Comparison of ENCODE assay signal across 11 cellular contexts in the genomic region with DNA sequence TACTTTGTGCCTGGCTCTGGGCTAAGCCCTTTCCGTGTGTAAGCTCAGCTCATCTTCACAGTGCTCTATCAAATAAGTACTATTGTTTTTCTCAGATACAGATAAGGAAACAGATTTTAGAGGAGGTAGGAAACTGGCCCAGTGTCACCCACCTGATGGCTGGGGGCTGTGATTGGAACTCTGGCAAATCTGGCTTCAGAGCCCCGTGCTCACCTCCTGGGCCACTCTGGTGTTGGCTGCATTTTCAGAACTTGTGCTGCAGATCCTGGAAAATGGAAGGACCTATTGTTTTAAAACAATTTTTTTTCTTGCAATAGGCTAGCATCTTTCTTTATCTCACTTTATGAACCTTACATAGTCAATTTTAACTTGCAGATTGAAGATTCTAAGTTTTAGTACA. TPM values are rescaled to one million over a fixed set of nuclear protein-coding genes. Genes with fewer than 3 reads are reported as not detected.
A peak's percentile ranks its signal among the peaks of the same experiment; 100 is the strongest.
DNase-seq lines count a peak whose midpoint lies in the region; ATAC-seq and TF ChIP-seq lines count a peak whose summit lies in the region.
"Had no signal": no experiment of that assay in that cellular context is flagged by ENCODE, and none has a peak within 500 bp of the region (broad histone marks: within the 10 kb centered on the region; RNA-seq: fewer than 3 reads in every experiment).

No MANE protein-coding gene starts in this region.

- DNase-seq in T-helper 1 cell (no peak), adipocyte (ENCODE audit: low read depth) (no peak), nephron progenitor cell (no peak), putamen (ENCODE audit: low spot score) (no peak), cerebellar nuclear complex (lab: John Stamatoyannopoulos, UW) (no peak)
- DNase-seq: MM.1S, RPMI8226 had no signal

- H3K36me3 ChIP-seq in HUES64 (ENCODE audit: insufficient read depth, low read length) (peaks cover 19% of the 10 kb centered on the region), adipocyte (ENCODE audit: control insufficient read depth, insufficient read depth, low read length, severe bottlenecking) (peaks cover 15% of the 10 kb centered on the region)

- WGBS in HUES64: 38% methylated on average over 1 of the region's 2 CpGs

- H3K36me3 Mint-ChIP-seq in T-helper 1 cell treated with Interleukin-12 subunit alpha and Interleukin-12 subunit beta and Interleukin-4 antibody, amounts not matched to agents 30 μg/mL and 1 μg/mL, for 36 hours (ENCODE audit: low read depth): peaks cover 32% of the 10 kb centered on the region
- H3K36me3 Mint-ChIP-seq in nephron progenitor cell (ENCODE audit: low read depth): peaks cover 7% of the 10 kb centered on the region

- H3K27me3 Mint-ChIP-seq in T-helper 1 cell treated with Interleukin-12 subunit alpha and Interleukin-12 subunit beta and Interleukin-4 antibody, amounts not matched to agents 30 μg/mL and 1 μg/mL, for 36 hours (ENCODE audit: low read depth): no peaks in the 10 kb centered on the region
- H3K27me3 Mint-ChIP-seq in nephron progenitor cell (ENCODE audit: low read depth, poor library complexity): no peaks in the 10 kb centered on the region

- H3K4me3 Mint-ChIP-seq in T-helper 1 cell treated with Interleukin-12 subunit alpha and Interleukin-12 subunit beta and Interleukin-4 antibody, amounts not matched to agents 30 μg/mL and 1 μg/mL, for 36 hours: peak overlapping the region; percentile 73
- H3K4me3 Mint-ChIP-seq in nephron progenitor cell: peak overlapping the region; percentile 37

- no peaks in the 10 kb centered on the region for H3K9me3 Mint-ChIP-seq in T-helper 1 cell treated with Interleukin-12 subunit alpha and Interleukin-12 subunit beta and Interleukin-4 antibody, amounts not matched to agents 30 μg/mL and 1 μg/mL, for 36 hours
- no peaks in the 10 kb centered on the region for H3K9me3 Mint-ChIP-seq in nephron progenitor cell

- H3K4me3 ChIP-seq in HUES64 (ENCODE audit: low read length): no peak overlapping the region
- H3K4me3 ChIP-seq in adipocyte (ENCODE audit: low read length): peak overlapping the region; percentile 29

- peak overlapping the region; percentile 60 for H3K27ac Mint-ChIP-seq in T-helper 1 cell treated with Interleukin-12 subunit alpha and Interleukin-12 subunit beta and Interleukin-4 antibody, amounts not matched to agents 30 μg/mL and 1 μg/mL, for 36 hours
- no peak overlapping the region for H3K27ac Mint-ChIP-seq in nephron progenitor cell

- H3K9ac ChIP-seq in HUES64 (ENCODE audit: low read depth, low read length) (peak overlapping the region; percentile 16; the same call in 1 of the 2 replicates), adipocyte (ENCODE audit: low read length) (peak overlapping the region; percentile 19)

- TF ChIP-seq CTCF in nephron progenitor cell (IDR thresholded peaks at IDR 0.05): no peak

- peak overlapping the region; percentile 58; the same call in 1 of the 2 replicates for H3K27ac ChIP-seq in HUES64 (ENCODE audit: low read depth, low read length)

- H3K9me3 ChIP-seq in HUES64 (ENCODE audit: insufficient read depth, low read depth, low read length) (no peaks in the 10 kb centered on the region), adipocyte (ENCODE audit: control insufficient read depth, low read length) (no peaks in the 10 kb centered on the region)

- peaks cover 87% of the 10 kb centered on the region for H3K4me1 ChIP-seq in HUES64 (ENCODE audit: insufficient read depth, low read length)
- H3K4me1 ChIP-seq in adipocyte (ENCODE audit: control insufficient read depth, insufficient read depth, low read length): peaks cover 53% of the 10 kb centered on the region

- no peak for ATAC-seq in GM18519 (IDR thresholded peaks at IDR 0.05; ENCODE audit: low FRiP score, unreplicated experiment)
- ATAC-seq: sciatic nerve had no signal

- H3K27me3 ChIP-seq in HUES64 (ENCODE audit: insufficient read depth, low read length) (no peaks in the 10 kb centered on the region), adipocyte (replicated peaks; ENCODE audit: control insufficient read depth, insufficient read depth, low read length) (no peaks in the 10 kb centered on the region)

- H3K4me1 Mint-ChIP-seq in T-helper 1 cell treated with Interleukin-12 subunit alpha and Interleukin-12 subunit beta and Interleukin-4 antibody, amounts not matched to agents 30 μg/mL and 1 μg/mL, for 36 hours (ENCODE audit: low read depth): peaks cover 61% of the 10 kb centered on the region
- H3K4me1 Mint-ChIP-seq in nephron progenitor cell: peaks cover 85% of the 10 kb centered on the region

RNA-seq across cellular contexts. Expression of a gene that starts 5.7 kb away (rescaled TPM):
- 29.9 TPM for polyA plus RNA-seq in HUES64 (2013, experiment 1 of 2)
- polyA plus RNA-seq in HUES64 (2013, experiment 2 of 2): 40.6 TPM

RNA-seq across cellular contexts. Expression of a gene that starts 35.8 kb away (rescaled TPM):
- 16.4 TPM for polyA plus RNA-seq in HUES64 (2013, experiment 1 of 2)
- 17.1 TPM for polyA plus RNA-seq in HUES64 (2013, experiment 2 of 2)
